ENCODE assay signal across 18 cellular contexts in genomic region chr22:48100685-48101417, GRCh38.
DNase-seq lines count a peak whose midpoint lies in the region; ATAC-seq and TF ChIP-seq lines count a peak whose summit lies in the region.
"Had no signal": no experiment of that assay in that cellular context is flagged by ENCODE, and none has a peak within 500 bp of the region (broad histone marks: within the 10 kb centered on the region; RNA-seq: fewer than 3 reads in every experiment).

No MANE protein-coding gene starts in this region.

- H3K9me2 ChIP-seq in OCI-LY1 (ENCODE audit: low read depth, low read length) = no peaks in the 10 kb centered on the region

- peaks cover 4% of the 10 kb centered on the region; the same call in 1 of the 2 replicates for H3F3A ChIP-seq in OCI-LY1 (ENCODE audit: insufficient read depth, low read length)

- H2AFZ ChIP-seq in OCI-LY1 (ENCODE audit: low read length) = no peak overlapping the region

- H3K4me1 ChIP-seq in OCI-LY1 (ENCODE audit: insufficient read depth, low read length, severe bottlenecking) = peaks cover 89% of the 10 kb centered on the region

- no peak overlapping the region for H3K4me2 ChIP-seq in OCI-LY1 (ENCODE audit: low read length)

- H3K27ac ChIP-seq in OCI-LY1 (ENCODE audit: low read depth, low read length, poor library complexity, severe bottlenecking) = peak overlapping the region; percentile 99

- ATAC-seq in memory B cell (ENCODE audit: low read depth) (no peak), HG03521 (IDR thresholded peaks at IDR 0.05; ENCODE audit: unreplicated experiment) (no peak)

- no peak overlapping the region for H3K4me3 ChIP-seq in OCI-LY1 (ENCODE audit: low read depth, low read length, poor library complexity, severe bottlenecking)

- no peak overlapping the region for H3K4me3 Mint-ChIP-seq in memory B cell
- H3K4me3 Mint-ChIP-seq: stimulated activated naive CD8-positive, alpha-beta T cell treated with anti-CD3 and anti-CD28 coated beads, Interleukin-15, Interleukin-2, amounts not matched to agents 100 ng/mL and 50 ng/mL, for 24 hours had no signal

- TF ChIP-seq CTCF in OCI-LY1 (IDR thresholded peaks at IDR 0.05; ENCODE audit: low read length) = no peak

- no peaks in the 10 kb centered on the region for H4K20me1 ChIP-seq in OCI-LY1 (ENCODE audit: insufficient read depth, low read length)

- no peaks in the 10 kb centered on the region for H3K79me2 ChIP-seq in OCI-LY1 (ENCODE audit: insufficient read depth, low read length)

- H3K27ac Mint-ChIP-seq in memory B cell = peak overlapping the region; percentile 53
- H3K27ac Mint-ChIP-seq: stimulated activated naive CD8-positive, alpha-beta T cell treated with anti-CD3 and anti-CD28 coated beads, Interleukin-15, Interleukin-2, amounts not matched to agents 100 ng/mL and 50 ng/mL, for 24 hours had no signal

- H3K9me3 Mint-ChIP-seq in memory B cell = peaks cover 4% of the 10 kb centered on the region
- H3K9me3 Mint-ChIP-seq: stimulated activated naive CD8-positive, alpha-beta T cell treated with anti-CD3 and anti-CD28 coated beads, Interleukin-15, Interleukin-2, amounts not matched to agents 100 ng/mL and 50 ng/mL, for 24 hours had no signal

- peaks cover 10% of the 10 kb centered on the region for H3K27me3 Mint-ChIP-seq in memory B cell

- H3K36me3 Mint-ChIP-seq in memory B cell = no peaks in the 10 kb centered on the region

- no peaks in the 10 kb centered on the region for H3K27me3 ChIP-seq in OCI-LY1 (ENCODE audit: insufficient read depth, low read length)

- peaks cover 37% of the 10 kb centered on the region for H3K4me1 Mint-ChIP-seq in memory B cell

- H3K36me3 ChIP-seq in OCI-LY1 (ENCODE audit: insufficient read depth, low read length) = no peaks in the 10 kb centered on the region

- 0 out of 2 replicates have a peak, but pooled peaks cover 2% of the 10 kb centered on the region for H3K9me3 ChIP-seq in OCI-LY1 (ENCODE audit: low read length)

- peak overlapping the region; percentile 79; the same call in 1 of the 2 replicates for H3K9ac ChIP-seq in OCI-LY1 (ENCODE audit: low read length)

- peak; percentile 1 for DNase-seq in stimulated activated CD4-positive, alpha-beta T cell treated with anti-CD3 and anti-CD28 coated beads, Interleukin-4, amount 100 ng/mL, for 24 hours
- DNase-seq in stimulated activated CD4-positive, alpha-beta T cell treated with anti-CD3 and anti-CD28 coated beads, Interleukin-15, amount 100 ng/mL, for 24 hours = no peak
- DNase-seq in memory B cell (ENCODE audit: low spot score in 2 of 2) (no peak), NCI-H526 treated with DMSO at 0.1 percent for 48 hours (lab: John Stamatoyannopoulos, UW) (no peak), HCEC 1CT (no peak), glomerular visceral epithelial cell (ENCODE audit: extremely low spot score) (no peak)
- DNase-seq: activated naive CD4-positive, alpha-beta T cell treated with anti-CD3 and anti-CD28 coated beads, Interleukin-2, amount 50 U/mL, for 16 hours; Calu3; hippocampal formation; KBM-7; mesenchymal stem cell; NCI-H1092 treated with DMSO at 0.1 percent for 48 hours; NCI-H2081 treated with DMSO at 0.1 percent for 48 hours; NCI-H510A; Right ventricle myocardium superior had no signal
